Comparison of ENCODE assay signal across 8 cellular contexts in genomic region chr1:228081144-228081543, GRCh38. TPM values are rescaled to one million over a fixed set of nuclear protein-coding genes. Genes with fewer than 3 reads are reported as not detected.
A peak's percentile ranks its signal among the peaks of the same experiment; 100 is the strongest.
DNase-seq lines count a peak whose midpoint lies in the region; ATAC-seq and TF ChIP-seq lines count a peak whose summit lies in the region.

No MANE protein-coding gene starts in this region.

- H3K4me3 Mint-ChIP-seq in MCF 10A (ENCODE audit: unreplicated experiment): peak overlapping the region; percentile 98

- no peaks in the 10 kb centered on the region for H3K27me3 Mint-ChIP-seq in MCF 10A (ENCODE audit: insufficient read depth, unreplicated experiment)

- peaks cover 28% of the 10 kb centered on the region for H3K4me1 ChIP-seq in mucosa of descending colon (ENCODE audit: low read depth)

- TF ChIP-seq CTCF in MCF 10A (IDR thresholded peaks at IDR 0.05; ENCODE audit: unreplicated experiment) (no peak), mucosa of descending colon (IDR thresholded peaks at IDR 0.05) (no peak)

- BruUV-seq in MCF 10A (replicated peaks; lab: Mats Ljungman, UMichigan): no TSS peak

- peaks cover 41% of the 10 kb centered on the region for H3K36me3 Mint-ChIP-seq in MCF 10A (ENCODE audit: insufficient read depth, unreplicated experiment)

- peak; percentile 34 for DNase-seq in Right ventricle myocardium superior
- no peak for DNase-seq in left cardiac atrium
- DNase-seq in MCF 10A (ENCODE audit: unreplicated experiment): no peak
- DNase-seq in mucosa of descending colon: peak in 2 of 3 donors; percentile 38 to 51
- DNase-seq in NCI-H524 (lab: John Stamatoyannopoulos, UW): no peak
- no peak for DNase-seq in pons (ENCODE audit: low spot score)

- peaks cover 38% of the 10 kb centered on the region for H3K4me1 Mint-ChIP-seq in MCF 10A (ENCODE audit: insufficient read depth, unreplicated experiment)

- no peaks in the 10 kb centered on the region for H3K9me3 ChIP-seq in mucosa of descending colon

- ATAC-seq in Right ventricle myocardium superior (ENCODE audit: poor library complexity) (no peak), left cardiac atrium (no peak), mucosa of descending colon (no peak), HG02571 (IDR thresholded peaks at IDR 0.05; ENCODE audit: unreplicated experiment) (no peak), HG02870 (IDR thresholded peaks at IDR 0.05; ENCODE audit: unreplicated experiment) (no peak)

- intact Hi-C loops in Right ventricle myocardium superior (cut with DNase I) (no loop called here), left cardiac atrium (cut with DNase I) (no loop called here), MCF 10A (cut with micrococcal nuclease) (no loop called here), mucosa of descending colon (cut with DNase I, micrococcal nuclease) (no loop called here)

- no peaks in the 10 kb centered on the region for H3K9me3 Mint-ChIP-seq in MCF 10A (ENCODE audit: unreplicated experiment)

- H3K36me3 ChIP-seq in mucosa of descending colon (ENCODE audit: low read depth): no peaks in the 10 kb centered on the region

- H3K4me3 ChIP-seq in mucosa of descending colon: no peak overlapping the region

- peak overlapping the region; percentile 97 for H3K27ac Mint-ChIP-seq in MCF 10A (ENCODE audit: low read depth, unreplicated experiment)

- POLR2A ChIA-PET in MCF 10A (lab: Yijun Ruan, JAX): interaction anchor here (0.7 to 4.9 kb wide), 13 partner anchors 12 to 377 kb away, joined by 3 to 128 read pairs (median 33); partner anchors contain the start of genes C1orf35, IBA57, MRPL55 and WNT3A

- CTCF ChIA-PET in MCF 10A (lab: Yijun Ruan, JAX): interaction anchor here (0.6 to 4.0 kb wide), 6 partner anchors 25 to 318 kb away, joined by 3 to 42 read pairs (median 4); partner anchors contain the start of gene WNT3A

RNA-seq across cellular contexts. Expression of gene ARF1, which starts 1.4 kb away (rescaled TPM):
- 251 TPM for total RNA-seq in Right ventricle myocardium superior
- total RNA-seq in left cardiac atrium: 100 to 1,000 TPM; 295 to 397 TPM
- total RNA-seq in MCF 10A (2022): 870 and 1,140 TPM in 2 replicates
- 100 to 1,000 TPM; 339 to 490 (median 479) TPM for total RNA-seq in mucosa of descending colon

RNA-seq across cellular contexts. Expression of gene C1orf35, which starts 22.0 kb away (rescaled TPM):
- 7.3 TPM for total RNA-seq in Right ventricle myocardium superior
- 1 to 10 TPM; 7.7 to 8.0 TPM for total RNA-seq in left cardiac atrium
- total RNA-seq in MCF 10A (2022): 48.9 and 49.2 TPM in 2 replicates
- total RNA-seq in mucosa of descending colon: 10 to 100 TPM; 10.6 to 15.7 (median 13.9) TPM

RNA-seq across cellular contexts. Expression of gene MRPL55, which starts 28.0 kb away (rescaled TPM):
- 65.6 TPM for total RNA-seq in Right ventricle myocardium superior
- 10 to 100 TPM; 43.5 to 48.9 TPM for total RNA-seq in left cardiac atrium
- 85.4 and 111 TPM in 2 replicates for total RNA-seq in MCF 10A (2022)
- 10 to 100 TPM; 24.3 to 42.1 (median 37.3) TPM for total RNA-seq in mucosa of descending colon

RNA-seq across cellular contexts. Expression of gene GUK1, which starts 58.9 kb away (rescaled TPM):
- 143 TPM for total RNA-seq in Right ventricle myocardium superior
- 100 to 1,000 TPM; 153 to 185 TPM for total RNA-seq in left cardiac atrium
- 495 and 510 TPM in 2 replicates for total RNA-seq in MCF 10A (2022)
- 100 to 1,000 TPM; 165 to 182 (median 178) TPM for total RNA-seq in mucosa of descending colon

Comparison
In these comparisons a context has a peak if more than half of its experiments do, and no peak if none do; other contexts are left out.
1. DNase-seq: peak in Right ventricle myocardium superior (single experiment) and mucosa of descending colon (2 of 3); none in left cardiac atrium (single experiment), MCF 10A (single experiment), NCI-H524 (0 of 2) and pons (single experiment).